ENCODE assay signal across 8 cellular contexts in genomic region chr18:57881818-57882413, GRCh38.
DNase-seq lines count a peak whose midpoint lies in the region; ATAC-seq and TF ChIP-seq lines count a peak whose summit lies in the region.

No MANE protein-coding gene starts in this region.

- TF ChIP-seq EP300 in sigmoid colon (IDR thresholded peaks at IDR 0.05): no peak

- no peak overlapping the region for H3K27ac Mint-ChIP-seq in T-cell

- peaks cover 0 to 5% (median 0%) of the 10 kb centered on the region in 3 donors for H3K4me1 Mint-ChIP-seq in T-cell

- no peak overlapping the region for H3K4me3 ChIP-seq in sigmoid colon

- DNase-seq in GDM1 (lab: John Stamatoyannopoulos, UW) (peak; percentile 37), NCI-H1694 (lab: John Stamatoyannopoulos, UW) (peak; percentile 46), T-cell (peak in 33 of 34 experiments; percentile 8 to 46 (median 30)), anterior cingulate cortex (lab: John Stamatoyannopoulos, UW) (peak in 55 of 58 donors; percentile 2 to 82 (median 42)), hepatic stellate cell (ENCODE audit: low spot score) (peak; percentile 56), sigmoid colon (peak; percentile 83)

- H3K4me3 Mint-ChIP-seq in T-cell: no peak overlapping the region

- TF ChIP-seq CTCF in sigmoid colon (IDR thresholded peaks at IDR 0.05): peak; percentile 75 to 88 (median 84)

- H3K9me3 Mint-ChIP-seq in T-cell: peaks cover 4 to 7% (median 7%) of the 10 kb centered on the region in 3 donors

- H3K4me1 ChIP-seq in sigmoid colon: no peaks in the 10 kb centered on the region

- peak; percentile 69 for ATAC-seq in HG02588 (IDR thresholded peaks at IDR 0.05; ENCODE audit: unreplicated experiment)
- ATAC-seq in T-cell (replicated peaks in 1 of 4): peak; percentile 60 to 73 (median 63)
- ATAC-seq in HG03108 (IDR thresholded peaks at IDR 0.05; ENCODE audit: unreplicated experiment): no peak

- no peak for TF ChIP-seq POLR2A in sigmoid colon (IDR thresholded peaks at IDR 0.05)

- no peaks in the 10 kb centered on the region for H3K36me3 Mint-ChIP-seq in T-cell

- peaks cover 0 to 12% (median 0%) of the 10 kb centered on the region in 4 donors for H3K9me3 ChIP-seq in sigmoid colon

- intact Hi-C loops in sigmoid colon (cut with DNase I): loop anchor here (5.0 kb wide), 4 partner anchors 160 to 880 kb away; partner anchors contain the start of gene NEDD4L

- H3K27ac ChIP-seq in sigmoid colon: no peak overlapping the region

- POLR2A ChIA-PET in T-cell (lab: Charles Lee): no interaction called here

- no peaks in the 10 kb centered on the region for H3K36me3 ChIP-seq in sigmoid colon

- CTCF ChIA-PET in T-cell (lab: Charles Lee): interaction anchor here (0.5 to 2.5 kb wide), 11 partner anchors 10 to 423 kb away, joined by 3 to 17 read pairs (median 4); no protein-coding TSS in a partner anchor

- peaks cover 7 to 20% of the 10 kb centered on the region in 2 donors for H3K27me3 Mint-ChIP-seq in T-cell

- WGBS in sigmoid colon, 2 donors: 15 to 37% methylated on average over 10 of the region's 10 CpGs

- no peaks in the 10 kb centered on the region for H3K27me3 ChIP-seq in sigmoid colon

Comparison
In these comparisons a context has a peak if more than half of its experiments do, and no peak if none do; other contexts are left out.
1. DNase-seq: peak in every context shown above with its lines; median percentile 83 in sigmoid colon; 56 in hepatic stellate cell; 46 in NCI-H1694; 42 in anterior cingulate cortex; 37 in GDM1; 30 in T-cell.